7 cellular contexts compared by ENCODE assay signal in genomic region chr4:47926667-47927258, GRCh38. TPM values are rescaled to one million over a fixed set of nuclear protein-coding genes. Genes with fewer than 3 reads are reported as not detected.
DNase-seq lines count a peak whose midpoint lies in the region; FAIRE-seq and TF ChIP-seq lines count a peak whose summit lies in the region.

No MANE protein-coding gene starts in this region.

- no peaks in the 10 kb centered on the region for H3K9me1 ChIP-seq in keratinocyte (ENCODE audit: control insufficient read depth, extremely low read depth, insufficient read depth, low read length)

- no peak overlapping the region for H3K9ac ChIP-seq in GM23248
- no peak overlapping the region for H3K9ac ChIP-seq in mammary epithelial cell (ENCODE audit: insufficient read depth, low read length)
- H3K9ac ChIP-seq in keratinocyte (ENCODE audit: control insufficient read depth, extremely low read depth, insufficient read depth, low read length) = no peak overlapping the region

- H4K20me1 ChIP-seq in GM23248 (ENCODE audit: insufficient read depth) (no peaks in the 10 kb centered on the region), mammary epithelial cell (ENCODE audit: insufficient read depth, low read length) (no peaks in the 10 kb centered on the region), keratinocyte (ENCODE audit: control insufficient read depth, extremely low read depth, insufficient read depth, low read length) (no peaks in the 10 kb centered on the region)

- dilution Hi-C loops in mammary epithelial cell (cut with HindIII; ENCODE audit: low sequenced_read_pairs) = no loop called here
- dilution Hi-C loops in keratinocyte (cut with MboI; ENCODE audit: extremely low pct_ligation_motif_present, low sequenced_read_pairs) = no loop called here

- H3K79me2 ChIP-seq in GM23248 (ENCODE audit: insufficient read depth) (no peaks in the 10 kb centered on the region), mammary epithelial cell (ENCODE audit: insufficient read depth, low read length) (no peaks in the 10 kb centered on the region), keratinocyte (ENCODE audit: control insufficient read depth, insufficient read depth, low read length) (no peaks in the 10 kb centered on the region)

- no peak overlapping the region for H3K27ac ChIP-seq in GM23248
- no peak overlapping the region for H3K27ac ChIP-seq in mammary epithelial cell (ENCODE audit: insufficient read depth, low read depth, low read length)
- H3K27ac ChIP-seq in keratinocyte (ENCODE audit: control insufficient read depth, insufficient read depth, low read length) = no peak overlapping the region

- CTCF ChIA-PET in mammary epithelial cell (lab: Charles Lee; ENCODE audit: low non-redundant PET) = no interaction called here

- in situ Hi-C loops in GM23248 (cut with MboI) (no loop called here), mammary epithelial cell (cut with MboI; ENCODE audit: low sequenced_read_pairs in 2 of 2) (loop anchor here in 1 of 2 donors (10.0 to 25.0 kb wide), 2 partner anchors 158 to 239 kb away; no protein-coding TSS in a partner anchor)

- DNase-seq in GM23248 = peak; percentile 60
- peak; percentile 62 for DNase-seq in LoVo (ENCODE audit: low spot score)
- peak; percentile 11 for DNase-seq in UCSD-AML1 (lab: John Stamatoyannopoulos, UW; ENCODE audit: unreplicated experiment)
- peak; percentile 43 for DNase-seq in mammary epithelial cell
- no peak for DNase-seq in keratinocyte (ENCODE audit: low read depth, low spot score)
- DNase-seq in stimulated activated CD4-positive, alpha-beta T cell treated with anti-CD3 and anti-CD28 coated beads, Interleukin-1b, Interleukin-23, amount 100 ng/mL, for 48 hours = peak; percentile 54

- 35 to 42% methylated on average over 15 of the region's 15 CpGs for WGBS in GM23248 (ENCODE audit: low coverage in 1 of 2, low lambda C conversion rate in 2 of 2, missing lambda C conversion rate in 2 of 2), 2 experiments
- WGBS in mammary epithelial cell (ENCODE audit: low coverage, missing lambda C conversion rate) = 14% methylated on average over 12 of the region's 15 CpGs

- no peak overlapping the region for H3K4me3 ChIP-seq in GM23248
- H3K4me3 ChIP-seq in mammary epithelial cell (replicated peaks in 1 of 3; ENCODE audit: insufficient read depth in 1 of 3, low read depth in 2 of 3, low read length in 3 of 3) = peak overlapping the region in 1 of 3 experiments; percentile 29
- H3K4me3 ChIP-seq in keratinocyte (ENCODE audit: control insufficient read depth in 2 of 3, extremely low read depth in 1 of 3, insufficient read depth in 2 of 3, low read depth in 1 of 3, low read length in 3 of 3) = no peak overlapping the region

- no TSS peak for BruUV-seq in mammary epithelial cell (replicated peaks; lab: Mats Ljungman, UMichigan)

- no peaks in the 10 kb centered on the region for H3K36me3 ChIP-seq in GM23248 (ENCODE audit: low read depth)
- H3K36me3 ChIP-seq in mammary epithelial cell (ENCODE audit: insufficient read depth, low read length) = no peaks in the 10 kb centered on the region
- no peaks in the 10 kb centered on the region for H3K36me3 ChIP-seq in keratinocyte (ENCODE audit: control insufficient read depth in 2 of 2, extremely low read depth in 1 of 2, insufficient read depth in 2 of 2, low read length in 2 of 2)

- 0 out of 2 replicates have a peak overlapping the region, but pooled peaks have one; percentile 19 for H2AFZ ChIP-seq in GM23248
- H2AFZ ChIP-seq in mammary epithelial cell (ENCODE audit: low read depth, low read length) = peak overlapping the region; percentile 70
- H2AFZ ChIP-seq in keratinocyte (ENCODE audit: control insufficient read depth, low read length) = peak overlapping the region; percentile 21

- H3K4me2 ChIP-seq in GM23248 (ENCODE audit: unreplicated experiment) (peak overlapping the region; percentile 47), mammary epithelial cell (ENCODE audit: insufficient read depth, low read depth, low read length) (peak overlapping the region; percentile 40), keratinocyte (ENCODE audit: control insufficient read depth, extremely low read depth, insufficient read depth, low read depth, low read length) (peak overlapping the region; percentile 60)

- H3K9me3 ChIP-seq in GM23248 (ENCODE audit: low read depth) (no peaks in the 10 kb centered on the region), mammary epithelial cell (replicated peaks; ENCODE audit: insufficient read depth, low read length) (no peaks in the 10 kb centered on the region), keratinocyte (ENCODE audit: control insufficient read depth, low read depth, low read length) (no peaks in the 10 kb centered on the region)

- intact Hi-C loops in mammary epithelial cell (cut with micrococcal nuclease) = loop anchor here (5.0 kb wide), 1 partner anchor 161 kb away; no protein-coding TSS in a partner anchor

- H3K9me2 ChIP-seq in GM23248 (ENCODE audit: insufficient read depth) = no peaks in the 10 kb centered on the region

- FAIRE-seq in keratinocyte (lab: Jason Lieb, UNC) = peak; percentile 86

- H3K4me1 ChIP-seq in GM23248 (ENCODE audit: insufficient read depth) (peaks cover 9% of the 10 kb centered on the region), mammary epithelial cell (ENCODE audit: insufficient read depth, low read length) (peaks cover 8% of the 10 kb centered on the region), keratinocyte (ENCODE audit: control insufficient read depth, extremely low read depth, insufficient read depth, low read length) (peaks cover 11% of the 10 kb centered on the region)

- TF ChIP-seq CTCF in GM12872 (IDR thresholded peaks at IDR 0.05; ENCODE audit: insufficient read depth, low read depth, low read length) (peak; percentile 82), mammary epithelial cell (conservative IDR thresholded peaks at IDR 0.05 in 1 of 2, IDR thresholded peaks at IDR 0.05 in 1 of 2; ENCODE audit: extremely low read depth in 1 of 2, insufficient read depth in 1 of 2, low read depth in 1 of 2, low read length in 2 of 2) (peak; percentile 74 to 86), keratinocyte (optimal IDR thresholded peaks at IDR 0.05 in 1 of 3, IDR thresholded peaks at IDR 0.05 in 1 of 3, conservative IDR thresholded peaks at IDR 0.05 in 1 of 3; ENCODE audit: extremely low read depth in 1 of 3, insufficient read depth in 2 of 3, low read length in 3 of 3) (peak; percentile 76 to 87 (median 84))

- peaks cover 11% of the 10 kb centered on the region for H3F3A ChIP-seq in GM23248 (ENCODE audit: insufficient read depth)

- H3K27me3 ChIP-seq in GM23248 (replicated peaks; ENCODE audit: insufficient read depth) = no peaks in the 10 kb centered on the region
- H3K27me3 ChIP-seq in mammary epithelial cell (ENCODE audit: insufficient read depth, low read length) = no peaks in the 10 kb centered on the region
- no peaks in the 10 kb centered on the region for H3K27me3 ChIP-seq in keratinocyte (ENCODE audit: control insufficient read depth, extremely low read depth, insufficient read depth, low read length)

RNA-seq across cellular contexts. Expression of gene NFXL1, which starts 12.4 kb away (rescaled TPM):
- total RNA-seq in GM23248 (2014; rRNA removed; shearing (Covaris generic)) = 3.8 and 4.6 TPM in 2 replicates
- polyA plus RNA-seq in GM23248 (2016; fragmentation: Nextera tagmentation; extraction: Ambion mirVana) (6.3 and 7.7 TPM in 2 replicates), mammary epithelial cell (12.1 TPM), keratinocyte (12.3 to 16.5 TPM (median 12.5 TPM) in 3 replicates)
- total RNA-seq in mammary epithelial cell = 10 to 100 TPM; 15.8 to 20.9 TPM
- polyA minus RNA-seq in mammary epithelial cell (52.7 TPM), keratinocyte (5.7 to 48.2 TPM (median 30.6 TPM) in 3 replicates)
- polyA plus RNA-seq in keratinocyte (2011; ENCODE audit: low read depth) = 45.0 TPM
- polyA plus RNA-seq in keratinocyte (2011; cell fraction: cytosol; rRNA removed) = 6.4 and 12.3 TPM in 2 replicates
- 28.2 and 33.7 TPM in 2 replicates for polyA plus RNA-seq in keratinocyte (2011; cell fraction: nucleus; rRNA removed)
- 7.2 and 7.8 TPM in 2 replicates for polyA plus RNA-seq in keratinocyte (2012; ENCODE audit: low replicate concordance)
- 12.5 TPM for polyA minus RNA-seq in keratinocyte (2011; cell fraction: cytosol; rRNA and poly(A)+ RNA removed)
- 25.5 and 51.8 TPM in 2 replicates for polyA minus RNA-seq in keratinocyte (2011; cell fraction: nucleus; rRNA and poly(A)+ RNA removed)

Comparison
In these comparisons a context has a peak if more than half of its experiments do, and no peak if none do; other contexts are left out.
1. H2AFZ ChIP-seq: peak in every context shown above with its lines; median percentile 70 in mammary epithelial cell; 21 in keratinocyte; 19 in GM23248.